ENCODE assay signal across 8 cellular contexts in genomic region chr22:17773606-17774205, GRCh38. TPM values are rescaled to one million over a fixed set of nuclear protein-coding genes. Genes with fewer than 3 reads are reported as not detected.
DNase-seq lines count a peak whose midpoint lies in the region; ATAC-seq and TF ChIP-seq lines count a peak whose summit lies in the region.

No MANE protein-coding gene starts in this region.

- ATAC-seq in GM18868 (IDR thresholded peaks at IDR 0.05; ENCODE audit: unreplicated experiment) = peak; percentile 22
- peak; percentile 58 for ATAC-seq in body of pancreas

- WGBS in body of pancreas, 2 donors = 5 to 14% methylated on average over 7 to 32 of the region's 47 CpGs

- DNase-seq in A673 (ENCODE audit: low spot score) (peak; percentile 55), Karpas-422 (peak; percentile 80), body of pancreas (peak; percentile 42 to 56 (median 48)), islet precursor cell (peak; percentile 84), OCI-M2 (lab: John Stamatoyannopoulos, UW; ENCODE audit: unreplicated experiment) (no peak)
- DNase-seq in T-helper 2 cell treated with Interferon-gamma antibody and Interleukin-4, amounts not matched to agents 5 μg/mL and 100 μg/mL, for 36 hours (ENCODE audit: low spot score) = peak; percentile 69
- DNase-seq in stimulated activated CD4-positive, alpha-beta T cell treated with anti-CD3 and anti-CD28 coated beads, Interleukin-2, amount 100 ng/mL, for 4 hours (ENCODE audit: low read depth) = peak; percentile 52

- no TSS peak for BruUV-seq in A673 (replicated peaks; lab: Mats Ljungman, UMichigan)

- peaks cover 20% of the 10 kb centered on the region for H4K20me1 ChIP-seq in Karpas-422 (ENCODE audit: insufficient read depth, low read depth, low read length)

- H2AFZ ChIP-seq in Karpas-422 (ENCODE audit: low read length) = 0 out of 2 replicates have a peak overlapping the region, but pooled peaks have one; percentile 16

- POLR2A ChIA-PET in A673 (lab: Charles Lee; ENCODE audit: low non-redundant PET) = no interaction called here

- TF ChIP-seq CTCF in A673 (conservative IDR thresholded peaks at IDR 0.05; ENCODE audit: low read depth, low read length) (no peak), body of pancreas (IDR thresholded peaks at IDR 0.05) (no peak)

- intact Hi-C loops in A673 (cut with micrococcal nuclease; ENCODE audit: unreplicated experiment) = no loop called here
- intact Hi-C loops in body of pancreas (cut with DNase I) = no loop called here

- no peaks in the 10 kb centered on the region for H3K9me3 ChIP-seq in A673 (ENCODE audit: low read depth, low read length, poor library complexity, severe bottlenecking)
- no peaks in the 10 kb centered on the region for H3K9me3 ChIP-seq in Karpas-422 (ENCODE audit: low read length)
- no peaks in the 10 kb centered on the region for H3K9me3 ChIP-seq in body of pancreas

- H3K4me3 ChIP-seq in A673 (ENCODE audit: low read depth, low read length, poor library complexity, severe bottlenecking) (peak overlapping the region; percentile 84), Karpas-422 (ENCODE audit: low read length) (peak overlapping the region; percentile 79), body of pancreas (peak overlapping the region; percentile 50 to 60)

- H3K4me2 ChIP-seq in Karpas-422 (ENCODE audit: low read depth, low read length, poor library complexity, severe bottlenecking) = peak overlapping the region; percentile 78

- H3K4me1 ChIP-seq in A673 (ENCODE audit: insufficient read depth, low read length, poor library complexity, severe bottlenecking) = peaks cover 11% of the 10 kb centered on the region
- peaks cover 40% of the 10 kb centered on the region for H3K4me1 ChIP-seq in Karpas-422 (ENCODE audit: low read length)
- peaks cover 13% of the 10 kb centered on the region for H3K4me1 ChIP-seq in body of pancreas

- H3K27ac ChIP-seq in A673 (ENCODE audit: low read depth, low read length, poor library complexity, severe bottlenecking) = peak overlapping the region; percentile 77
- H3K27ac ChIP-seq in Karpas-422 (ENCODE audit: low read length) = peak overlapping the region; percentile 70
- peak overlapping the region in 3 of 4 donors; percentile 36 to 58 (median 56) for H3K27ac ChIP-seq in body of pancreas

- H3K4me1 Mint-ChIP-seq in T-helper 2 cell treated with Interferon-gamma antibody and Interleukin-4, amounts not matched to agents 5 μg/mL and 100 μg/mL, for 36 hours (ENCODE audit: low read depth) = peaks cover 40% of the 10 kb centered on the region

- H3K9me2 ChIP-seq in Karpas-422 (replicated peaks; ENCODE audit: insufficient read depth, low read length) = no peaks in the 10 kb centered on the region

- H3K36me3 Mint-ChIP-seq in T-helper 2 cell treated with Interferon-gamma antibody and Interleukin-4, amounts not matched to agents 5 μg/mL and 100 μg/mL, for 36 hours (ENCODE audit: low read depth) = peaks cover 16% of the 10 kb centered on the region

- H3K27me3 ChIP-seq in A673 (replicated peaks; ENCODE audit: insufficient read depth, low read depth, low read length, poor library complexity) (no peaks in the 10 kb centered on the region), Karpas-422 (ENCODE audit: low read length) (no peaks in the 10 kb centered on the region), body of pancreas (no peaks in the 10 kb centered on the region)

- peaks cover 25% of the 10 kb centered on the region for H3K27me3 Mint-ChIP-seq in T-helper 2 cell treated with Interferon-gamma antibody and Interleukin-4, amounts not matched to agents 5 μg/mL and 100 μg/mL, for 36 hours (ENCODE audit: low read depth)

- peak overlapping the region; percentile 45 for H3K27ac Mint-ChIP-seq in T-helper 2 cell treated with Interferon-gamma antibody and Interleukin-4, amounts not matched to agents 5 μg/mL and 100 μg/mL, for 36 hours

- H3K4me3 Mint-ChIP-seq in T-helper 2 cell treated with Interferon-gamma antibody and Interleukin-4, amounts not matched to agents 5 μg/mL and 100 μg/mL, for 36 hours = peak overlapping the region; percentile 88

- no peaks in the 10 kb centered on the region for H3K9me3 Mint-ChIP-seq in T-helper 2 cell treated with Interferon-gamma antibody and Interleukin-4, amounts not matched to agents 5 μg/mL and 100 μg/mL, for 36 hours

- no peaks in the 10 kb centered on the region for H3K36me3 ChIP-seq in A673 (ENCODE audit: insufficient read depth, low read length, poor library complexity, severe bottlenecking)
- no peaks in the 10 kb centered on the region for H3K36me3 ChIP-seq in Karpas-422 (ENCODE audit: insufficient read depth, low read length)
- H3K36me3 ChIP-seq in body of pancreas (replicated peaks in 1 of 2; ENCODE audit: insufficient read depth in 1 of 2, low read depth in 2 of 2) = no peaks in the 10 kb centered on the region

- no peak for TF ChIP-seq POLR2A in body of pancreas (IDR thresholded peaks at IDR 0.05)

- peaks cover 69% of the 10 kb centered on the region for H3K79me2 ChIP-seq in Karpas-422 (ENCODE audit: low read length)

- CTCF ChIA-PET in A673 (lab: Charles Lee) = no interaction called here

- H3K9ac ChIP-seq in Karpas-422 (ENCODE audit: low read length) = peak overlapping the region; percentile 92

RNA-seq across cellular contexts. Expression of gene BID, which starts 0.6 kb away (rescaled TPM):
- 72.8 and 74.6 TPM in 2 replicates for total RNA-seq in A673 (2021)
- total RNA-seq in Karpas-422 (2014; rRNA removed; shearing (Covaris generic); ENCODE audit: low replicate concordance) = 51.7 and 142 TPM in 2 replicates
- total RNA-seq in body of pancreas = 1 to 10 TPM; 4.0 to 9.3 TPM
